2 cellular contexts compared by ENCODE assay signal in the genomic region with DNA sequence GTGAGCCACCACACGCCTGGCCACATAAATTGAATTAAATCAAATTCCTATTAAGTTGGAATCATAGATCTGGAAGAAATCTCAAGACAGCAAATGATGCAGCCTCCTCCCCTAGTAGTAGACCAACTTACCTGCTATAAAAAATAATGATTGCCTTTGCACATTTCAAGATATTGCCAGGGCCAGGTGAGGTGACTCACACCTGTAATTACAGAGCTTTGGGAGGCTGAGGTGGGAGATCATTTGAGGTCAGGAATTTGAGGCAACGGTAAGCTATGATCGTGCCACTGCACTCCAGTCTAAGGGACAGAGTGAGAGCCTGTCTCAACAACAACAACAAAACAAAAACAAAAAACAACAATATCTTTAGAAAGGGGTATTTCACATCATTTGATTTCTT.
TF ChIP-seq lines count a peak whose summit lies in the region.

No MANE protein-coding gene starts in this region.

TF ChIP-seq in HCT116, 20 proteins besides CTCF, POLR2A, EP300 and RAD21:
- TF ChIP-seq, protein P1, sequence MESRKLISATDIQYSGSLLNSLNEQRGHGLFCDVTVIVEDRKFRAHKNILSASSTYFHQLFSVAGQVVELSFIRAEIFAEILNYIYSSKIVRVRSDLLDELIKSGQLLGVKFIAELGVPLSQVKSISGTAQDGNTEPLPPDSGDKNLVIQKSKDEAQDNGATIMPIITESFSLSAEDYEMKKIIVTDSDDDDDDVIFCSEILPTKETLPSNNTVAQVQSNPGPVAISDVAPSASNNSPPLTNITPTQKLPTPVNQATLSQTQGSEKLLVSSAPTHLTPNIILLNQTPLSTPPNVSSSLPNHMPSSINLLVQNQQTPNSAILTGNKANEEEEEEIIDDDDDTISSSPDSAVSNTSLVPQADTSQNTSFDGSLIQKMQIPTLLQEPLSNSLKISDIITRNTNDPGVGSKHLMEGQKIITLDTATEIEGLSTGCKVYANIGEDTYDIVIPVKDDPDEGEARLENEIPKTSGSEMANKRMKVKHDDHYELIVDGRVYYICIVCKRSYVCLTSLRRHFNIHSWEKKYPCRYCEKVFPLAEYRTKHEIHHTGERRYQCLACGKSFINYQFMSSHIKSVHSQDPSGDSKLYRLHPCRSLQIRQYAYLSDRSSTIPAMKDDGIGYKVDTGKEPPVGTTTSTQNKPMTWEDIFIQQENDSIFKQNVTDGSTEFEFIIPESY (IDR thresholded peaks at IDR 0.05; ENCODE audit: extremely low read depth, insufficient replicate concordance, low read length), result no peak
- TF ChIP-seq EZH2 (IDR thresholded peaks at IDR 0.05) (no peak), YY1 (IDR thresholded peaks at IDR 0.05; ENCODE audit: extremely low read depth, insufficient replicate concordance, low read depth, low read length) (no peak), ELF1 (IDR thresholded peaks at IDR 0.05; ENCODE audit: borderline replicate concordance, low read depth) (no peak), FOSL1 (IDR thresholded peaks at IDR 0.05; ENCODE audit: low read depth) (no peak), CBX3 (IDR thresholded peaks at IDR 0.05; ENCODE audit: low read depth) (no peak), TCF7L2 (IDR thresholded peaks at IDR 0.05; ENCODE audit: borderline replicate concordance, extremely low read depth, insufficient read depth, insufficient read length) (no peak), SP1 (IDR thresholded peaks at IDR 0.05; ENCODE audit: low read depth) (no peak), ZFX (IDR thresholded peaks at IDR 0.05) (no peak), EGR1 (IDR thresholded peaks at IDR 0.05; ENCODE audit: low read depth) (no peak), EZH2phosphoT487 (IDR thresholded peaks at IDR 0.05; ENCODE audit: borderline replicate concordance) (no peak), MAX (IDR thresholded peaks at IDR 0.05) (no peak), CEBPB (IDR thresholded peaks at IDR 0.05; ENCODE audit: low read depth) (no peak), SRF (IDR thresholded peaks at IDR 0.05; ENCODE audit: low read depth) (no peak), ATF3 (IDR thresholded peaks at IDR 0.05) (no peak), JUND (IDR thresholded peaks at IDR 0.05) (no peak), REST (IDR thresholded peaks at IDR 0.05; ENCODE audit: low read depth) (no peak), SIN3A (IDR thresholded peaks at IDR 0.05; ENCODE audit: low read depth) (no peak)

TF ChIP-seq in HepG2, 621 proteins besides CTCF, POLR2A, EP300 and RAD21:
- TF ChIP-seq ADNP (CRISPR knock-in tag; IDR thresholded peaks at IDR 0.05), result no peak
- TF ChIP-seq, protein P2, sequence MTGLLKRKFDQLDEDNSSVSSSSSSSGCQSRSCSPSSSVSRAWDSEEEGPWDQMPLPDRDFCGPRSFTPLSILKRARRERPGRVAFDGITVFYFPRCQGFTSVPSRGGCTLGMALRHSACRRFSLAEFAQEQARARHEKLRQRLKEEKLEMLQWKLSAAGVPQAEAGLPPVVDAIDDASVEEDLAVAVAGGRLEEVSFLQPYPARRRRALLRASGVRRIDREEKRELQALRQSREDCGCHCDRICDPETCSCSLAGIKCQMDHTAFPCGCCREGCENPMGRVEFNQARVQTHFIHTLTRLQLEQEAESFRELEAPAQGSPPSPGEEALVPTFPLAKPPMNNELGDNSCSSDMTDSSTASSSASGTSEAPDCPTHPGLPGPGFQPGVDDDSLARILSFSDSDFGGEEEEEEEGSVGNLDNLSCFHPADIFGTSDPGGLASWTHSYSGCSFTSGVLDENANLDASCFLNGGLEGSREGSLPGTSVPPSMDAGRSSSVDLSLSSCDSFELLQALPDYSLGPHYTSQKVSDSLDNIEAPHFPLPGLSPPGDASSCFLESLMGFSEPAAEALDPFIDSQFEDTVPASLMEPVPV (CRISPR knock-in tag; IDR thresholded peaks at IDR 0.05), result peak; percentile 28; the same call in 1 of the 2 replicates
- no peak for TF ChIP-seq ISX (CRISPR knock-in tag; conservative IDR thresholded peaks at IDR 0.05)
